In the genomic region with DNA sequence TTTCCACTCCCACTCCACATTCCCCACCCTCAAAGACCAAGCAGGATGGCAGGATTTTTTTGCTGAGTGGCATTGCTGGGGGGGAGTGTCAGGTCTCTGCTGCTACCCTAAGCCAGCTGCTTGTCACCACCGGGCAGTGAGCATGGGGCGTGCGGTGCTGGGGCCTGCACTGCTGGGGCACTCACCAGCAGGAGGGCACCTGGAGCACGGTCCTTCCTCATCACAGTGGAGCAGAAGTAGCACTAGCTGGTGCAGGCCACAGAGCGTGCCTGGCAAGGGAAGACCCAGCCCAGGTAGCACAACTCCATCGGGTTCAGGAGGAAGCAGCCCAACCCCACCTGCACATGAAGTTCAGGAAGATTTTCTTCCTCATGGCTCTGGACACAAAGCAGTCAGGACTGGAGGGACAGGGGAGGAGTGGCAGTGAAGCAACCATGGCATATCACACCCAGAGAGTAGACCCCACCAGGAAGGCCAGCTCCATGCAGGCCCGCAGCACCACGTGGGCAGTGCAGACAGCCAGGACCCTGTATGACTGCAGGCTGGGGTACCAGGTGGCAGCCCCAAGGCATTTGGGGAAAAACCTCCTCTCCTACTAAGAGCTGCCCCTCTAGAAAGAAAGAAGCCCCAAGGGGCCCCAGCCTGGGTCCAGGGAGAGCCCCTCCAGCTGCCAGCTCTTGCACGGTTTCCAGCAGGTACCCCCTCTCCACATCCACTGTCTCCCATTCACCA, we compare ENCODE assay signal across 21 cellular contexts. TPM values are rescaled to one million over a fixed set of nuclear protein-coding genes. Genes with fewer than 3 reads are reported as not detected.
DNase-seq lines count a peak whose midpoint lies in the region; ATAC-seq and TF ChIP-seq lines count a peak whose summit lies in the region.
"Had no signal": no experiment of that assay in that cellular context is flagged by ENCODE, and none has a peak within 500 bp of the region (broad histone marks: within the 10 kb centered on the region; RNA-seq: fewer than 3 reads in every experiment).

No MANE protein-coding gene starts in this region.

- H3K36me3 Mint-ChIP-seq in dendritic cell treated with granulocyte-macrophage colony-stimulating factor and Interleukin-4, amounts not matched to agents 40 ng/mL and 50 ng/mL, for 4 days (ENCODE audit: low read depth), result no peaks in the 10 kb centered on the region
- no peaks in the 10 kb centered on the region for H3K36me3 Mint-ChIP-seq in activated CD4-positive, alpha-beta T cell treated with anti-CD3 and anti-CD28 coated beads for 36 hours (ENCODE audit: low read depth)

- DNase-seq in CD1c-positive myeloid dendritic cell (ENCODE audit: extremely low spot score) (peak; percentile 33), NB4 (ENCODE audit: low read depth) (peak; percentile 26), H4 (ENCODE audit: low spot score) (no peak), Right ventricle myocardium superior (no peak)
- DNase-seq in stimulated activated CD8-positive, alpha-beta memory T cell treated with anti-CD3 and anti-CD28 coated beads, Interleukin-4, amount 100 ng/mL, for 48 hours, result peak; percentile 18
- no peak for DNase-seq in activated CD4-positive, alpha-beta T cell treated with anti-CD3 and anti-CD28 coated beads for 36 hours
- DNase-seq: activated CD4-positive, alpha-beta T cell treated with anti-CD3 and anti-CD28 coated beads, Interleukin-2, amount 10 ng/mL, durations not matched to agents 7 days and 5 days; activated CD8-positive, alpha-beta memory T cell treated with anti-CD3 and anti-CD28 coated beads, Interleukin-2, amount 50 U/mL, for 4 hours; DMS79 treated with DMSO at 0.1 percent for 48 hours; H9; Kasumi-1; NCI-H1092; NCI-H2081 treated with DMSO at 0.1 percent for 48 hours; NCI-H510A; occipital lobe; retina; SHP77 treated with DMSO at 0.1 percent for 48 hours; stimulated activated CD4-positive, alpha-beta T cell treated with anti-CD3 and anti-CD28 coated beads, Interleukin-12 subunit alpha, Interleukin-12 subunit beta, amount 100 ng/mL, for 4 hours had no signal

- ATAC-seq in activated CD4-positive, alpha-beta T cell treated with anti-CD3 and anti-CD28 coated beads for 36 hours, result no peak
- no peak for ATAC-seq in Right ventricle myocardium superior (ENCODE audit: poor library complexity)

- H3K9me3 Mint-ChIP-seq in dendritic cell treated with granulocyte-macrophage colony-stimulating factor and Interleukin-4, amounts not matched to agents 40 ng/mL and 50 ng/mL, for 4 days, result no peaks in the 10 kb centered on the region
- H3K9me3 Mint-ChIP-seq in activated CD4-positive, alpha-beta T cell treated with anti-CD3 and anti-CD28 coated beads for 36 hours (ENCODE audit: low read depth), result no peaks in the 10 kb centered on the region
- H3K9me3 Mint-ChIP-seq: activated CD4-positive, alpha-beta T cell treated with anti-CD3 and anti-CD28 coated beads, Interleukin-2, amount 10 ng/mL, durations not matched to agents 7 days and 5 days; H9; T-helper 1 cell treated with Interleukin-12 subunit alpha and Interleukin-12 subunit beta and Interleukin-4 antibody, amounts not matched to agents 30 μg/mL and 1 μg/mL, for 36 hours had no signal

- no peak overlapping the region for H3K4me3 ChIP-seq in NB4 (ENCODE audit: low read depth, low read length)

- CTCF ChIA-PET in activated CD4-positive, alpha-beta T cell treated with anti-CD3 and anti-CD28 coated beads for 36 hours (lab: Charles Lee), result interaction anchor here (0.8 to 2.3 kb wide), 4 partner anchors 17 to 80 kb away, joined by 5 to 15 read pairs (median 6); a partner anchor contains a TSS

- peaks cover 73% of the 10 kb centered on the region for H3K4me1 Mint-ChIP-seq in dendritic cell treated with granulocyte-macrophage colony-stimulating factor and Interleukin-4, amounts not matched to agents 40 ng/mL and 50 ng/mL, for 4 days (ENCODE audit: low read depth)
- peaks cover 2% of the 10 kb centered on the region for H3K4me1 Mint-ChIP-seq in activated CD4-positive, alpha-beta T cell treated with anti-CD3 and anti-CD28 coated beads for 36 hours
- H3K4me1 Mint-ChIP-seq: activated CD4-positive, alpha-beta T cell treated with anti-CD3 and anti-CD28 coated beads, Interleukin-2, amount 10 ng/mL, durations not matched to agents 7 days and 5 days had no signal

- no peaks in the 10 kb centered on the region for H3K27me3 Mint-ChIP-seq in dendritic cell treated with granulocyte-macrophage colony-stimulating factor and Interleukin-4, amounts not matched to agents 40 ng/mL and 50 ng/mL, for 4 days
- H3K27me3 Mint-ChIP-seq in activated CD4-positive, alpha-beta T cell treated with anti-CD3 and anti-CD28 coated beads for 36 hours, result peaks cover 6% of the 10 kb centered on the region

- POLR2A ChIA-PET in activated CD4-positive, alpha-beta T cell treated with anti-CD3 and anti-CD28 coated beads for 36 hours (lab: Charles Lee), result no interaction called here

- peak overlapping the region; percentile 87 for H3K27ac Mint-ChIP-seq in dendritic cell treated with granulocyte-macrophage colony-stimulating factor and Interleukin-4, amounts not matched to agents 40 ng/mL and 50 ng/mL, for 4 days
- no peak overlapping the region for H3K27ac Mint-ChIP-seq in activated CD4-positive, alpha-beta T cell treated with anti-CD3 and anti-CD28 coated beads for 36 hours
- H3K27ac Mint-ChIP-seq: activated CD4-positive, alpha-beta T cell treated with anti-CD3 and anti-CD28 coated beads, Interleukin-2, amount 10 ng/mL, durations not matched to agents 7 days and 5 days; T-helper 1 cell treated with Interleukin-12 subunit alpha and Interleukin-12 subunit beta and Interleukin-4 antibody, amounts not matched to agents 30 μg/mL and 1 μg/mL, for 36 hours had no signal

- no peak overlapping the region for H3K4me3 Mint-ChIP-seq in dendritic cell treated with granulocyte-macrophage colony-stimulating factor and Interleukin-4, amounts not matched to agents 40 ng/mL and 50 ng/mL, for 4 days
- H3K4me3 Mint-ChIP-seq in activated CD4-positive, alpha-beta T cell treated with anti-CD3 and anti-CD28 coated beads for 36 hours, result no peak overlapping the region
- H3K4me3 Mint-ChIP-seq: activated CD4-positive, alpha-beta T cell treated with anti-CD3 and anti-CD28 coated beads, Interleukin-2, amount 10 ng/mL, durations not matched to agents 7 days and 5 days; H9; T-helper 1 cell treated with Interleukin-12 subunit alpha and Interleukin-12 subunit beta and Interleukin-4 antibody, amounts not matched to agents 30 μg/mL and 1 μg/mL, for 36 hours had no signal

- TF ChIP-seq POLR2A in NB4 (IDR thresholded peaks at IDR 0.05; ENCODE audit: extremely low read depth, insufficient read length), result no peak

- TF ChIP-seq CTCF in NB4 (IDR thresholded peaks at IDR 0.05; ENCODE audit: low read depth, low read length), result no peak

- intact Hi-C loops in dendritic cell treated with granulocyte-macrophage colony-stimulating factor and Interleukin-4, amounts not matched to agents 40 ng/mL and 50 ng/mL, for 4 days (cut with micrococcal nuclease), result no loop called here
- intact Hi-C loops in activated CD4-positive, alpha-beta T cell treated with anti-CD3 and anti-CD28 coated beads for 36 hours (cut with DNase I, micrococcal nuclease), result loop anchor here in 1 of 2 experiments (10.0 kb wide), 1 partner anchor 172 kb away; no protein-coding TSS in a partner anchor
- intact Hi-C loops in Right ventricle myocardium superior (cut with DNase I), result no loop called here

RNA-seq across cellular contexts. Expression of a gene that starts 16.8 kb away (rescaled TPM):
- total RNA-seq in activated CD4-positive, alpha-beta T cell treated with anti-CD3 and anti-CD28 coated beads for 36 hours, result 10 to 100 TPM; 31.9 to 38.2 TPM
- 8.4 and 10.1 TPM in 2 replicates for total RNA-seq in H4 (2014; rRNA removed; shearing (Covaris generic))
- total RNA-seq in Right ventricle myocardium superior, result 393 TPM

RNA-seq across cellular contexts. Expression of a gene that starts 49.7 kb away (rescaled TPM):
- not detected for total RNA-seq in activated CD4-positive, alpha-beta T cell treated with anti-CD3 and anti-CD28 coated beads for 36 hours
- not detected in 2 replicates for total RNA-seq in H4 (2014; rRNA removed; shearing (Covaris generic))
- not detected for total RNA-seq in Right ventricle myocardium superior
- total RNA-seq: activated CD4-positive, alpha-beta T cell treated with anti-CD3 and anti-CD28 coated beads, Interleukin-2, amount 10 ng/mL, durations not matched to agents 7 days and 5 days; H9; lower leg skin; occipital lobe had no signal

Comparison
In these comparisons a context has a peak if more than half of its experiments do, and no peak if none do; other contexts are left out.
1. DNase-seq: peak in CD1c-positive myeloid dendritic cell (single experiment), NB4 (single experiment) and stimulated activated CD8-positive, alpha-beta memory T cell treated with anti-CD3 and anti-CD28 coated beads, Interleukin-4, amount 100 ng/mL, for 48 hours (single experiment); none in activated CD4-positive, alpha-beta T cell treated with anti-CD3 and anti-CD28 coated beads for 36 hours (single experiment), H4 (single experiment) and Right ventricle myocardium superior (single experiment).
2. RNA of a gene that starts 16.8 kb away (total RNA-seq): 393 TPM in Right ventricle myocardium superior (single experiment); 31.9 to 38.2 TPM in activated CD4-positive, alpha-beta T cell treated with anti-CD3 and anti-CD28 coated beads for 36 hours and 8.4 to 10.1 TPM in H4; every median in the first group is over 10 times any median in the second.